In genomic region chr7:114026486-114027089, GRCh38 we compare ENCODE assay signal across 8 cellular contexts.
DNase-seq lines count a peak whose midpoint lies in the region; ATAC-seq, FAIRE-seq and TF ChIP-seq lines count a peak whose summit lies in the region.

No MANE protein-coding gene starts in this region.

- POLR2A ChIA-PET in H1 (lab: Charles Lee; ENCODE audit: partially characterized antibody): no interaction called here
- POLR2A ChIA-PET in naive thymus-derived CD8-positive, alpha-beta T cell (lab: Charles Lee): no interaction called here

- no peak overlapping the region for H4K8ac ChIP-seq in H1 (ENCODE audit: extremely low read depth, insufficient read depth, low read length)

- no peak overlapping the region for H4K5ac ChIP-seq in H1 (ENCODE audit: insufficient read length, low read depth, low read length)

- H3K4ac ChIP-seq in H1 (replicated peaks; ENCODE audit: insufficient read length, low read depth, low read length): no peak overlapping the region

- ATAC-seq in heart left ventricle (no peak), right cardiac atrium (no peak)
- ATAC-seq in naive thymus-derived CD8-positive, alpha-beta T cell: no peak

- no peak overlapping the region for H2BK5ac ChIP-seq in H1 (ENCODE audit: low read depth, low read length)

- H3K9me3 ChIP-seq in heart left ventricle: no peaks in the 10 kb centered on the region
- no peaks in the 10 kb centered on the region for H3K9me3 ChIP-seq in right cardiac atrium (ENCODE audit: control insufficient read depth, low read length)
- no peaks in the 10 kb centered on the region for H3K9me3 ChIP-seq in HAP-1
- H3K9me3 ChIP-seq in H1 (ENCODE audit: insufficient read depth in 2 of 2, low read depth in 1 of 2, low read length in 1 of 2): no peaks in the 10 kb centered on the region

- no peak overlapping the region for H2BK20ac ChIP-seq in H1 (ENCODE audit: low read length)

- no peak overlapping the region for H3K4me3 Mint-ChIP-seq in naive thymus-derived CD8-positive, alpha-beta T cell

- H3K9me3 Mint-ChIP-seq in naive thymus-derived CD8-positive, alpha-beta T cell: no peaks in the 10 kb centered on the region

- H2BK15ac ChIP-seq in H1 (ENCODE audit: low read length): no peak overlapping the region

- H4K91ac ChIP-seq in H1 (replicated peaks; ENCODE audit: insufficient read length, low read length): no peak overlapping the region

- H3K9ac ChIP-seq in H1 (replicated peaks in 1 of 4; ENCODE audit: extremely low read depth in 1 of 4, low read depth in 3 of 4, low read length in 3 of 4): no peak overlapping the region

- H3K4me1 ChIP-seq in heart left ventricle (no peaks in the 10 kb centered on the region), right cardiac atrium (ENCODE audit: control insufficient read depth, insufficient read depth, low read length) (no peaks in the 10 kb centered on the region), HAP-1 (no peaks in the 10 kb centered on the region), H1 (replicated peaks in 1 of 4; ENCODE audit: control insufficient read depth in 3 of 4, insufficient read depth in 4 of 4, low read length in 3 of 4) (no peaks in the 10 kb centered on the region)

- DNase-seq in heart left ventricle (no peak), right cardiac atrium (no peak), HAP-1 (ENCODE audit: low spot score in 2 of 2) (peak; percentile 33 to 34), LNCaP clone FGC (ENCODE audit: low read depth) (peak; percentile 30), RCC 7860 (ENCODE audit: low spot score) (peak; percentile 56), H1 (ENCODE audit: low read depth in 1 of 2, low spot score in 2 of 2) (no peak), T-helper 9 cell (no peak)
- DNase-seq in naive thymus-derived CD8-positive, alpha-beta T cell: peak in 6 of 10 donors; percentile 4 to 57 (median 33)

- H3K23me2 ChIP-seq in H1 (ENCODE audit: low read depth, low read length): no peaks in the 10 kb centered on the region

- peaks cover 0 to 2% (median 0%) of the 10 kb centered on the region in 5 donors for H3K27me3 Mint-ChIP-seq in naive thymus-derived CD8-positive, alpha-beta T cell

- CTCF ChIA-PET in H1 (lab: Charles Lee; ENCODE audit: partially characterized antibody): interaction anchor here (0.6 to 1.3 kb wide), 8 partner anchors 8 to 509 kb away, joined by 3 to 6 read pairs (median 3); no protein-coding TSS in a partner anchor

- H3K79me1 ChIP-seq in H1 (ENCODE audit: low read depth, low read length): no peaks in the 10 kb centered on the region

- H3K27ac Mint-ChIP-seq in naive thymus-derived CD8-positive, alpha-beta T cell: no peak overlapping the region

- no peaks in the 10 kb centered on the region for H3K36me3 ChIP-seq in heart left ventricle
- H3K36me3 ChIP-seq in HAP-1 (replicated peaks): no peaks in the 10 kb centered on the region
- H3K36me3 ChIP-seq in H1 (ENCODE audit: control insufficient read depth in 2 of 4, insufficient read depth in 4 of 4, low read length in 3 of 4): no peaks in the 10 kb centered on the region

- WGBS in heart left ventricle, 4 donors: 0 to 5% (median 3%) methylated on average over 1 of the region's 1 CpG
- 0% methylated on average over 1 of the region's 1 CpG for WGBS in right cardiac atrium
- WGBS in H1 (ENCODE audit: extremely low coverage in 1 of 2, insufficient coverage in 1 of 2, insufficient read length in 1 of 2, insufficient replicate concordance in 2 of 2, low coverage in 1 of 2, low lambda C conversion rate in 2 of 2, missing lambda C conversion rate in 1 of 2), 2 experiments: 9% methylated on average over 1 of the region's 1 CpG; no CpG with 5 or more reads in 1 of the 2 experiments

- intact Hi-C loops in heart left ventricle (cut with DNase I): loop anchor here in 5 of 10 donors (10.0 kb wide), 6 partner anchors 242 to 1888 kb away; no protein-coding TSS in a partner anchor
- intact Hi-C loops in right cardiac atrium (cut with DNase I): no loop called here

- H3K4me2 ChIP-seq in H1 (ENCODE audit: insufficient read depth in 1 of 2, low read depth in 2 of 2, low read length in 2 of 2): no peak overlapping the region

- no peaks in the 10 kb centered on the region for H4K20me1 ChIP-seq in H1 (replicated peaks in 1 of 2; ENCODE audit: control insufficient read depth in 1 of 2, insufficient read depth in 2 of 2, low read length in 2 of 2)

- H3K14ac ChIP-seq in H1 (ENCODE audit: insufficient read length): no peak overlapping the region

- FAIRE-seq in RCC 7860 (lab: Jason Lieb, UNC) (peak; percentile 91), H1 (lab: Jason Lieb, UNC) (no peak)

- H3K27ac ChIP-seq in heart left ventricle: no peak overlapping the region
- H3K27ac ChIP-seq in right cardiac atrium (ENCODE audit: low read length): no peak overlapping the region
- no peak overlapping the region for H3K27ac ChIP-seq in H1 (ENCODE audit: low read depth, low read length)

- H3K27me3 ChIP-seq in heart left ventricle (no peaks in the 10 kb centered on the region), right cardiac atrium (ENCODE audit: control insufficient read depth, insufficient read depth) (no peaks in the 10 kb centered on the region), HAP-1 (ENCODE audit: low read depth) (no peaks in the 10 kb centered on the region), H1 (replicated peaks in 1 of 4; ENCODE audit: control insufficient read depth in 3 of 4, extremely low read depth in 1 of 4, insufficient read depth in 3 of 4, low read length in 3 of 4) (no peaks in the 10 kb centered on the region)

- H3K79me2 ChIP-seq in H1 (ENCODE audit: control insufficient read depth in 1 of 2, insufficient read depth in 2 of 2, low read length in 2 of 2): no peaks in the 10 kb centered on the region

- H3K23ac ChIP-seq in H1 (ENCODE audit: insufficient read length): no peak overlapping the region

- no peak overlapping the region for H3K4me3 ChIP-seq in heart left ventricle
- no peak overlapping the region for H3K4me3 ChIP-seq in right cardiac atrium (ENCODE audit: low read length)
- H3K4me3 ChIP-seq in HAP-1: no peak overlapping the region
- H3K4me3 ChIP-seq in LNCaP clone FGC (ENCODE audit: low read depth, low read length): no peak overlapping the region
- no peak overlapping the region for H3K4me3 ChIP-seq in H1 (ENCODE audit: extremely low read depth in 1 of 4, insufficient read depth in 2 of 4, low read depth in 3 of 4, low read length in 4 of 4)

- TF ChIP-seq EP300 in H1 (IDR thresholded peaks at IDR 0.05; ENCODE audit: borderline replicate concordance in 1 of 2, low read depth in 2 of 2, low read length in 2 of 2): no peak

- H3K18ac ChIP-seq in H1 (ENCODE audit: extremely low read depth, low read length): no peak overlapping the region

- H3K56ac ChIP-seq in H1 (replicated peaks; ENCODE audit: insufficient read length, low read depth, low read length): no peak overlapping the region

- no peaks in the 10 kb centered on the region for H3K36me3 Mint-ChIP-seq in naive thymus-derived CD8-positive, alpha-beta T cell

- H2AK5ac ChIP-seq in H1 (ENCODE audit: low read depth, low read length): no peak overlapping the region

- peak; percentile 61 to 70 for TF ChIP-seq RAD21 in H1 (IDR thresholded peaks at IDR 0.05 in 1 of 2, conservative IDR thresholded peaks at IDR 0.05 in 1 of 2; ENCODE audit: low read depth in 2 of 2, low read length in 2 of 2)

- in situ Hi-C loops in HAP-1 (cut with MboI; ENCODE audit: low sequenced_read_pairs): no loop called here

- no peak overlapping the region for H2BK12ac ChIP-seq in H1 (ENCODE audit: low read depth, low read length)

- TF ChIP-seq POLR2A in heart left ventricle (IDR thresholded peaks at IDR 0.05) (no peak), H1 (IDR thresholded peaks at IDR 0.05; ENCODE audit: control extremely low read depth in 1 of 2, low read depth in 2 of 2, low read length in 2 of 2) (no peak)

- H3K4me1 Mint-ChIP-seq in naive thymus-derived CD8-positive, alpha-beta T cell: no peaks in the 10 kb centered on the region

- H2AFZ ChIP-seq in H1 (ENCODE audit: low read length): no peak overlapping the region

- TF ChIP-seq CTCF in heart left ventricle (IDR thresholded peaks at IDR 0.05) (peak; percentile 54 to 84 (median 70)), LNCaP clone FGC (IDR thresholded peaks at IDR 0.05; ENCODE audit: control insufficient read depth, extremely low read depth, insufficient read depth) (peak; percentile 55), H1 (IDR thresholded peaks at IDR 0.05; ENCODE audit: control extremely low read depth in 1 of 3, insufficient read depth in 1 of 3, low read depth in 1 of 3, low read length in 3 of 3) (peak in 2 of 3 experiments; percentile 27 to 37; a peak in 2 of 4 replicates)

- H2BK120ac ChIP-seq in H1 (replicated peaks; ENCODE audit: low read depth, low read length): no peak overlapping the region

TF ChIP-seq in H1, 55 proteins besides CTCF, POLR2A, EP300 and RAD21:
- TF ChIP-seq SAP30 (IDR thresholded peaks at IDR 0.05; ENCODE audit: insufficient read depth, insufficient replicate concordance, low read length) (no peak), RNF2 (IDR thresholded peaks at IDR 0.05; ENCODE audit: borderline replicate concordance, low read depth, low read length, missing control alignments, poor library complexity, severe bottlenecking) (no peak), ZNF274 (IDR thresholded peaks at IDR 0.05; ENCODE audit: borderline replicate concordance, extremely low read depth, low read length) (no peak), SIN3A (conservative IDR thresholded peaks at IDR 0.05 in 1 of 2, IDR thresholded peaks at IDR 0.05 in 1 of 2; ENCODE audit: low read depth in 1 of 2, low read length in 2 of 2) (no peak), CTBP2 (IDR thresholded peaks at IDR 0.05; ENCODE audit: borderline replicate concordance, insufficient read depth, insufficient read length, low read length) (no peak), SUZ12 (IDR thresholded peaks at IDR 0.05; ENCODE audit: low read length) (no peak), TAF1 (IDR thresholded peaks at IDR 0.05; ENCODE audit: low read depth, low read length) (no peak), JUND (IDR thresholded peaks at IDR 0.05; ENCODE audit: low read length) (no peak), KDM4A (IDR thresholded peaks at IDR 0.05; ENCODE audit: low read depth, low read length, severe bottlenecking) (no peak), SIX5 (IDR thresholded peaks at IDR 0.05; ENCODE audit: low read depth, low read length) (no peak), TCF12 (IDR thresholded peaks at IDR 0.05; ENCODE audit: low read depth, low read length) (no peak)
TF ChIP-seq in H1: peak in this region for 0.

Comparison
In these comparisons a context has a peak if more than half of its experiments do, and no peak if none do; other contexts are left out.
1. DNase-seq: peak in HAP-1 (2 of 2), LNCaP clone FGC (single experiment), RCC 7860 (single experiment) and naive thymus-derived CD8-positive, alpha-beta T cell (6 of 10); none in heart left ventricle (0 of 5), right cardiac atrium (0 of 3), H1 (0 of 2) and T-helper 9 cell (single experiment).
2. Peak in every context shown above with its lines, with median percentiles within 50 percentile points of each other: CTCF ChIP-seq.